8 cellular contexts compared by ENCODE assay signal in the genomic region with DNA sequence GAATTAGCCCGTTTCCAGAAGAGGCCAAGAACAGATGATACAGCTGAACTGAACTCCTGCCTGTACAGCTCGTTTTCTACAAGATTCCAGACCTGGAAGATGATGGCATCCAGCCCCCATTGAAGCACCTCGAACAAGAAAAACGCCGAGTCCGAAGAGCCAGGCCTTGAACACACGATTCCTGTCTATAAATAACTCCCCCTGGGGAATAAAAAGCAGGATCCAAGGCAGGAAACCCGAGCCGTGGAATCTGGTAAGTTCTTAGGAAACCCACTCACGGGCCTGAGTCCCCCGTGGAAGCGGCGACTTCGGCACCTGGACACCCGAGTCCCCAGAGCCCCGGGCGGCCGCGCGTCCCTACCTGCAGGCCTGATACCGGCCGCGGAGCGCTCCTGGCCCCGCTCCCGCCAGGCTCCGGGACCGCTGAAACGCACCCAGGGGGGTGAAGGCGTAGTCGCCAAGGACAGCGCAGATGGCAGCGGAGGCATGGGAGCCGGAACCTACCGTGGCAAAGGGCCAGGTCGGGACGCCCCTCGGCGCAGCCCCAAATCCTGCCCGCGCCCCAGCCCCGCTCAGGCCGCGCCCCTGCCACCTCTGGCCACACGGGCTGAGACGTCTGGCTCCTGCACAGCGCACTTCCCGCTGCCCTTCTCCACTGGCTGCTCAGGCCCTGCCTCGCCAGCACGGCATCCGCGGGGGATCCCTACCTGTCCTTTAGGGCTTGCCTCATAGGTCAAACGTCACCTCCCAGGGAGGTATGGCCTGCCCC. TPM values are rescaled to one million over a fixed set of nuclear protein-coding genes. Genes with fewer than 3 reads are reported as not detected.
A peak's percentile ranks its signal among the peaks of the same experiment; 100 is the strongest.
DNase-seq lines count a peak whose midpoint lies in the region; ATAC-seq and TF ChIP-seq lines count a peak whose summit lies in the region.

No MANE protein-coding gene starts in this region.

- no peaks in the 10 kb centered on the region for H3K9me3 Mint-ChIP-seq in T-cell

- H3K27me3 Mint-ChIP-seq in T-cell = peaks cover 0 to 5% of the 10 kb centered on the region in 2 donors

- H3K4me1 Mint-ChIP-seq in T-cell = peaks cover 10 to 30% (median 20%) of the 10 kb centered on the region in 3 donors

- H3K36me3 Mint-ChIP-seq in T-cell = no peaks in the 10 kb centered on the region

- H3K4me3 Mint-ChIP-seq in T-cell = peak overlapping the region; percentile 69 to 87 (median 73)

- DNase-seq in activated CD4-positive, alpha-beta T cell treated with anti-CD3 and anti-CD28 coated beads for 48 hours = peak; percentile 22
- no peak for DNase-seq in activated CD4-positive, alpha-beta T cell treated with anti-CD3 and anti-CD28 coated beads for 1 hour
- peak in 4 of 34 experiments; percentile 12 to 25 (median 16) for DNase-seq in T-cell
- DNase-seq in fibroblast of pulmonary artery (ENCODE audit: low read depth) = no peak
- no peak for DNase-seq in omental fat pad (ENCODE audit: low spot score)
- no peak for DNase-seq in NCI-H187 treated with DMSO at 0.1 percent for 48 hours (lab: John Stamatoyannopoulos, UW)
- DNase-seq in kidney glomerular epithelial cell (lab: John Stamatoyannopoulos, UW) = no peak

- H3K4me3 ChIP-seq in fibroblast of pulmonary artery (replicated peaks; ENCODE audit: low read depth, low read length) = peak overlapping the region; percentile 48

- H3K27ac Mint-ChIP-seq in T-cell = no peak overlapping the region

- ATAC-seq in T-cell (replicated peaks in 1 of 4) (peak; percentile 54 to 67 (median 62)), omental fat pad (ENCODE audit: low FRiP score) (peak; percentile 52), HG03135 (IDR thresholded peaks at IDR 0.05; ENCODE audit: unreplicated experiment) (no peak)

- CTCF ChIA-PET in T-cell (lab: Charles Lee) = interaction anchor here (0.6 to 1.0 kb wide), 4 partner anchors 16 to 1369 kb away, joined by 4 to 7 read pairs (median 6); no protein-coding TSS in a partner anchor

- no peak for TF ChIP-seq CTCF in fibroblast of pulmonary artery (IDR thresholded peaks at IDR 0.05; ENCODE audit: low read length, missing control alignments)
- TF ChIP-seq CTCF in omental fat pad (IDR thresholded peaks at IDR 0.05) = no peak

- POLR2A ChIA-PET in T-cell (lab: Charles Lee) = interaction anchor here in 1 of 2 donors (0.6 to 0.7 kb wide), 2 partner anchors 11 to 86 kb away, joined by 6 to 7 read pairs; no protein-coding TSS in a partner anchor

RNA-seq across cellular contexts. Expression of gene HLCS, which starts 14.0 kb away (rescaled TPM):
- 10 to 100 TPM; 13.0 to 15.6 (median 13.8) TPM for total RNA-seq in T-cell
- 10 to 100 TPM; 14.3 to 19.3 (median 17.6) TPM for total RNA-seq in omental fat pad

RNA-seq across cellular contexts. Expression of gene RIPPLY3, which starts 26.0 kb away (rescaled TPM):
- total RNA-seq in T-cell (not detected), omental fat pad (not detected)
